Comparison of ENCODE assay signal across 23 cellular contexts in genomic region chr3:125462722-125463299, GRCh38. TPM values are rescaled to one million over a fixed set of nuclear protein-coding genes. Genes with fewer than 3 reads are reported as not detected.
A peak's percentile ranks its signal among the peaks of the same experiment; 100 is the strongest.
DNase-seq lines count a peak whose midpoint lies in the region; ATAC-seq and TF ChIP-seq lines count a peak whose summit lies in the region.
"Had no signal": no experiment of that assay in that cellular context is flagged by ENCODE, and none has a peak within 500 bp of the region (broad histone marks: within the 10 kb centered on the region; RNA-seq: fewer than 3 reads in every experiment).

No MANE protein-coding gene starts in this region.

- TF ChIP-seq POLR2A in ovary (IDR thresholded peaks at IDR 0.05) = no peak

- no peaks in the 10 kb centered on the region for H3K27me3 ChIP-seq in colonic mucosa
- no peaks in the 10 kb centered on the region for H3K27me3 ChIP-seq in ovary

- TF ChIP-seq CTCF in colonic mucosa (IDR thresholded peaks at IDR 0.05) (no peak), mucosa of descending colon (IDR thresholded peaks at IDR 0.05) (no peak), ovary (IDR thresholded peaks at IDR 0.05) (no peak)

- WGBS in ovary, 3 donors = 72 to 91% (median 80%) methylated on average over 5 of the region's 5 CpGs

- no peaks in the 10 kb centered on the region for H3K36me3 ChIP-seq in colonic mucosa
- no peaks in the 10 kb centered on the region for H3K36me3 ChIP-seq in mucosa of descending colon (ENCODE audit: low read depth)
- no peaks in the 10 kb centered on the region for H3K36me3 ChIP-seq in ovary

- peak; percentile 80 for ATAC-seq in mucosa of descending colon
- ATAC-seq: CD8-positive, alpha-beta T cell had no signal

- no peak overlapping the region for H3K27ac Mint-ChIP-seq in activated CD4-positive, alpha-beta T cell treated with anti-CD3 and anti-CD28 coated beads, Interleukin-2, amount 10 ng/mL, durations not matched to agents 24 days and 14 days
- H3K27ac Mint-ChIP-seq: B cell; CD8-positive, alpha-beta T cell had no signal

- H3K9me3 Mint-ChIP-seq in activated CD4-positive, alpha-beta T cell treated with anti-CD3 and anti-CD28 coated beads, Interleukin-2, amount 10 ng/mL, durations not matched to agents 24 days and 14 days = no peaks in the 10 kb centered on the region
- H3K9me3 Mint-ChIP-seq: CD8-positive, alpha-beta T cell had no signal

- intact Hi-C loops in activated CD4-positive, alpha-beta T cell treated with anti-CD3 and anti-CD28 coated beads, Interleukin-2, amount 10 ng/mL, durations not matched to agents 24 days and 14 days (cut with micrococcal nuclease) = no loop called here
- intact Hi-C loops in colonic mucosa (cut with DNase I) (loop anchor here (10.0 kb wide), 1 partner anchor 92 kb away; no protein-coding TSS in a partner anchor), mucosa of descending colon (cut with DNase I, micrococcal nuclease) (no loop called here), ovary (cut with DNase I) (no loop called here)

- H3K27ac ChIP-seq in colonic mucosa (no peak overlapping the region), ovary (no peak overlapping the region)
- H3K27ac ChIP-seq: 22Rv1, C4-2B had no signal

- H3K4me3 ChIP-seq in colonic mucosa (no peak overlapping the region), mucosa of descending colon (no peak overlapping the region), ovary (no peak overlapping the region)

- H3K36me3 Mint-ChIP-seq in activated CD4-positive, alpha-beta T cell treated with anti-CD3 and anti-CD28 coated beads, Interleukin-2, amount 10 ng/mL, durations not matched to agents 24 days and 14 days (ENCODE audit: low read depth) = peaks cover 39% of the 10 kb centered on the region

- H3K9ac ChIP-seq in colonic mucosa (ENCODE audit: low read depth in 2 of 2, low read length in 2 of 2) = peak overlapping the region in 1 of 2 donors; percentile 19

- no peak overlapping the region for H3K4me3 Mint-ChIP-seq in activated CD4-positive, alpha-beta T cell treated with anti-CD3 and anti-CD28 coated beads, Interleukin-2, amount 10 ng/mL, durations not matched to agents 24 days and 14 days
- H3K4me3 Mint-ChIP-seq: B cell; CD8-positive, alpha-beta T cell had no signal

- H3K9me3 ChIP-seq in colonic mucosa = no peaks in the 10 kb centered on the region
- no peaks in the 10 kb centered on the region for H3K9me3 ChIP-seq in mucosa of descending colon
- no peaks in the 10 kb centered on the region for H3K9me3 ChIP-seq in ovary
- H3K9me3 ChIP-seq: Caco-2 had no signal

- DNase-seq in activated CD4-positive, alpha-beta T cell treated with anti-CD3 and anti-CD28 coated beads, Interleukin-2, amount 10 ng/mL, durations not matched to agents 24 days and 14 days = peak; percentile 42
- no peak for DNase-seq in activated CD4-positive, alpha-beta T cell treated with anti-CD3 and anti-CD28 coated beads for 4 hours
- DNase-seq in colonic mucosa = peak; percentile 33
- peak in 1 of 3 donors; percentile 29 for DNase-seq in mucosa of descending colon
- DNase-seq in foreskin melanocyte = no peak
- no peak for DNase-seq in ovary
- no peak for DNase-seq in SHP77 (lab: John Stamatoyannopoulos, UW)
- DNase-seq: Caco-2; CD8-positive, alpha-beta T cell; DMS79 treated with DMSO at 0.1 percent for 48 hours; GF-D8; NCI-H1048; NCI-H1417; NCI-H1694; NCI-H2081 treated with DMSO at 0.1 percent for 48 hours; NCI-H2171; NCI-H524; NCI-H774; Right ventricle myocardium superior; RPMI8226 had no signal

- TF ChIP-seq EP300 in ovary (IDR thresholded peaks at IDR 0.05) = no peak

- no peaks in the 10 kb centered on the region for H3K27me3 Mint-ChIP-seq in activated CD4-positive, alpha-beta T cell treated with anti-CD3 and anti-CD28 coated beads, Interleukin-2, amount 10 ng/mL, durations not matched to agents 24 days and 14 days
- H3K27me3 Mint-ChIP-seq: B cell had no signal

- H3K4me1 Mint-ChIP-seq in activated CD4-positive, alpha-beta T cell treated with anti-CD3 and anti-CD28 coated beads, Interleukin-2, amount 10 ng/mL, durations not matched to agents 24 days and 14 days = no peaks in the 10 kb centered on the region
- H3K4me1 Mint-ChIP-seq: B cell had no signal

- H3K4me1 ChIP-seq in colonic mucosa (no peaks in the 10 kb centered on the region), mucosa of descending colon (ENCODE audit: low read depth) (peaks cover 6% of the 10 kb centered on the region), ovary (ENCODE audit: insufficient read depth) (no peaks in the 10 kb centered on the region)

RNA-seq across cellular contexts. Expression of gene SNX4, which starts 57.2 kb away (rescaled TPM):
- total RNA-seq in activated CD4-positive, alpha-beta T cell treated with anti-CD3 and anti-CD28 coated beads, Interleukin-2, amount 10 ng/mL, durations not matched to agents 24 days and 14 days = 44.4 and 45.3 TPM in 2 replicates
- 10 to 100 TPM; 45.0 to 59.7 TPM for total RNA-seq in colonic mucosa
- total RNA-seq in mucosa of descending colon = 10 to 100 TPM; 34.5 to 50.6 (median 46.9) TPM
- total RNA-seq in ovary = 10 to 100 TPM; 26.8 to 36.1 (median 32.9) TPM
- polyA plus RNA-seq in ovary = 10 to 100 TPM; 16.7 to 19.2 TPM

Comparison
In these comparisons a context has a peak if more than half of its experiments do, and no peak if none do; other contexts are left out.
1. DNase-seq: peak in activated CD4-positive, alpha-beta T cell treated with anti-CD3 and anti-CD28 coated beads, Interleukin-2, amount 10 ng/mL, durations not matched to agents 24 days and 14 days (single experiment) and colonic mucosa (single experiment); none in activated CD4-positive, alpha-beta T cell treated with anti-CD3 and anti-CD28 coated beads for 4 hours (0 of 2), foreskin melanocyte (single experiment), ovary (0 of 5) and SHP77 (0 of 2).